14 cellular contexts compared by ENCODE assay signal in genomic region chr5:93674866-93675457, GRCh38.
DNase-seq lines count a peak whose midpoint lies in the region; ATAC-seq and TF ChIP-seq lines count a peak whose summit lies in the region.
"Had no signal": no experiment of that assay in that cellular context is flagged by ENCODE, and none has a peak within 500 bp of the region (broad histone marks: within the 10 kb centered on the region; RNA-seq: fewer than 3 reads in every experiment).

No MANE protein-coding gene starts in this region.

- no peak for DNase-seq in IMR-90
- DNase-seq in activated gamma-delta T cell (lab: John Stamatoyannopoulos, UW) = no peak
- DNase-seq in NCI-H1694 (lab: John Stamatoyannopoulos, UW) = no peak
- no peak for DNase-seq in left lobe of liver (ENCODE audit: low spot score)
- no peak for DNase-seq in activated effector memory CD4-positive, alpha-beta T cell treated with anti-CD3 and anti-CD28 coated beads, Interleukin-2, amount 50 U/mL, for 16 hours
- DNase-seq: activated CD8-positive, alpha-beta memory T cell treated with anti-CD3 and anti-CD28 coated beads for 24 hours; activated naive CD8-positive, alpha-beta T cell treated with anti-CD3 and anti-CD28 coated beads, Interleukin-2, amount 10 ng/mL, durations not matched to agents 7 days and 5 days; RPMI8226; stimulated activated CD4-positive, alpha-beta T cell treated with anti-CD3 and anti-CD28 coated beads, Interleukin-4, amount 100 ng/mL, for 4 hours; stimulated activated naive CD8-positive, alpha-beta T cell treated with anti-CD3 and anti-CD28 coated beads, Interleukin-15, Interleukin-2, amounts not matched to agents 100 U/mL and 50 U/mL, for 24 hours; T-helper 9 cell had no signal

- CTCF ChIA-PET in IMR-90 (lab: Yijun Ruan, JAX) = interaction anchor here (1.3 kb wide), 1 partner anchor 54 kb away, joined by 3 read pairs; no protein-coding TSS in a partner anchor

- no peak overlapping the region for H3K9ac ChIP-seq in IMR-90 (ENCODE audit: low read depth, low read length)

- no peak overlapping the region for H3K4ac ChIP-seq in IMR-90 (ENCODE audit: low read depth, low read length)

- H2BK5ac ChIP-seq in IMR-90 (ENCODE audit: low read depth, low read length, poor library complexity, severe bottlenecking) = no peak overlapping the region

- dilution Hi-C loops in IMR-90 (cut with HindIII; ENCODE audit: low sequenced_read_pairs, unreplicated experiment) = no loop called here

- no peak for TF ChIP-seq POLR2A in IMR-90 (IDR thresholded peaks at IDR 0.05; ENCODE audit: low read depth, low read length)

- H3K14ac ChIP-seq in IMR-90 (replicated peaks; ENCODE audit: low read depth, low read length) = no peak overlapping the region

- peaks cover 10% of the 10 kb centered on the region for H3K4me1 ChIP-seq in IMR-90 (ENCODE audit: control insufficient read depth, insufficient read depth, low read length)

- BruUV-seq in IMR-90 (replicated peaks; lab: Mats Ljungman, UMichigan) = no TSS peak

- no peak overlapping the region for H3K23ac ChIP-seq in IMR-90 (ENCODE audit: low read depth, low read length)

- no CpG with 5 or more reads among the region's 1 CpG for WGBS in IMR-90 (ENCODE audit: extremely low coverage in 2 of 2, insufficient read length in 1 of 2), 2 experiments

- H3K79me1 ChIP-seq in IMR-90 (ENCODE audit: low read depth in 1 of 2, low read length in 2 of 2) = no peaks in the 10 kb centered on the region; a peak in 1 of 4 replicates

- H2BK20ac ChIP-seq in IMR-90 (ENCODE audit: low read depth, low read length) = no peak overlapping the region

- no peak overlapping the region for H2AK5ac ChIP-seq in IMR-90 (ENCODE audit: low read depth, low read length)

- no peaks in the 10 kb centered on the region for H3K36me3 ChIP-seq in IMR-90 (ENCODE audit: control insufficient read depth, insufficient read depth, low read length)

- no peak overlapping the region for H2AFZ ChIP-seq in IMR-90 (replicated peaks; ENCODE audit: low read length, poor library complexity)

- ATAC-seq in GM18858 (IDR thresholded peaks at IDR 0.05; ENCODE audit: unreplicated experiment) = peak; percentile 64
- ATAC-seq in GM21390 (IDR thresholded peaks at IDR 0.05; ENCODE audit: unreplicated experiment) = peak; percentile 70
- ATAC-seq in HG02970 (IDR thresholded peaks at IDR 0.05; ENCODE audit: low FRiP score, unreplicated experiment) = peak; percentile 57
- no peak for ATAC-seq in IMR-90 (ENCODE audit: low read depth)
- ATAC-seq in left lobe of liver = no peak
- ATAC-seq: stimulated activated naive CD8-positive, alpha-beta T cell treated with anti-CD3 and anti-CD28 coated beads, Interleukin-15, Interleukin-2, amounts not matched to agents 100 U/mL and 50 U/mL, for 24 hours had no signal

- TF ChIP-seq CTCF in IMR-90 (conservative IDR thresholded peaks at IDR 0.05; ENCODE audit: low read depth, low read length) = no peak

- no peak for TF ChIP-seq RAD21 in IMR-90 (IDR thresholded peaks at IDR 0.05; ENCODE audit: low read length)

- no peak overlapping the region for H4K5ac ChIP-seq in IMR-90 (ENCODE audit: low read depth, low read length)

- H2BK120ac ChIP-seq in IMR-90 (ENCODE audit: low read depth, low read length) = no peak overlapping the region

- peaks cover 2% of the 10 kb centered on the region; the same call in 1 of the 2 replicates for H3K9me1 ChIP-seq in IMR-90 (ENCODE audit: insufficient read depth, low read length)

- no peak overlapping the region for H3K18ac ChIP-seq in IMR-90 (ENCODE audit: low read depth, low read length)

- no peak overlapping the region for H3K56ac ChIP-seq in IMR-90 (ENCODE audit: extremely low read depth, insufficient read depth, low read length)

- no peak overlapping the region for H4K8ac ChIP-seq in IMR-90 (ENCODE audit: low read depth in 2 of 2, low read length in 2 of 2)

- H3K27me3 ChIP-seq in IMR-90 (ENCODE audit: control insufficient read depth, insufficient read depth, low read length) = no peaks in the 10 kb centered on the region

- in situ Hi-C loops in IMR-90 (cut with MboI; ENCODE audit: low sequenced_read_pairs) = no loop called here

- H3K9me3 ChIP-seq in IMR-90 (ENCODE audit: control insufficient read depth, insufficient read depth, low read length) = no peaks in the 10 kb centered on the region

- POLR2A ChIA-PET in IMR-90 (lab: Charles Lee; ENCODE audit: unreplicated experiment) = no interaction called here

- no peak overlapping the region for H3K4me3 ChIP-seq in IMR-90 (ENCODE audit: insufficient read depth, low read depth, low read length)

- H4K20me1 ChIP-seq in IMR-90 (ENCODE audit: insufficient read depth, low read length) = peaks cover 3% of the 10 kb centered on the region; the same call in 1 of the 2 replicates

- H3K27ac ChIP-seq in IMR-90 (ENCODE audit: insufficient read depth, low read length) = no peak overlapping the region

- H2BK15ac ChIP-seq in IMR-90 (ENCODE audit: low read depth, low read length) = no peak overlapping the region

- H4K91ac ChIP-seq in IMR-90 (ENCODE audit: insufficient read depth, low read depth, low read length) = no peak overlapping the region

- intact Hi-C loops in IMR-90 (cut with micrococcal nuclease) = loop anchor here (5.0 kb wide), 1 partner anchor 53 kb away; no protein-coding TSS in a partner anchor

- peak overlapping the region; percentile 35; the same call in 1 of the 2 replicates for H3K4me2 ChIP-seq in IMR-90 (ENCODE audit: low read depth, low read length)

- H2AK9ac ChIP-seq in IMR-90 (replicated peaks; ENCODE audit: low read depth, low read length, poor library complexity) = no peak overlapping the region

TF ChIP-seq in IMR-90, 13 proteins besides CTCF, POLR2A, EP300 and RAD21:
- TF ChIP-seq USF2 (IDR thresholded peaks at IDR 0.05; ENCODE audit: low read depth, low read length) = no peak

Comparison
In these comparisons a context has a peak if more than half of its experiments do, and no peak if none do; other contexts are left out.
1. ATAC-seq: peak in GM18858 (single experiment), GM21390 (single experiment) and HG02970 (single experiment); none in IMR-90 (single experiment) and left lobe of liver (single experiment).